Comparison of ENCODE assay signal across 22 cellular contexts in genomic region chr20:47968541-47969310, GRCh38.
DNase-seq lines count a peak whose midpoint lies in the region; ATAC-seq, FAIRE-seq and TF ChIP-seq lines count a peak whose summit lies in the region.
"Had no signal": no experiment of that assay in that cellular context is flagged by ENCODE, and none has a peak within 500 bp of the region (broad histone marks: within the 10 kb centered on the region; RNA-seq: fewer than 3 reads in every experiment).

No MANE protein-coding gene starts in this region.

- intact Hi-C loops in HepG2 (cut with micrococcal nuclease; ENCODE audit: unreplicated experiment), result no loop called here
- intact Hi-C loops in right lobe of liver (cut with DNase I), result no loop called here

- no peak overlapping the region for H2BK15ac ChIP-seq in neuronal stem cell (ENCODE audit: low read length)

- TF ChIP-seq RAD21 in HepG2 (CRISPR knock-in tag; IDR thresholded peaks at IDR 0.05), result no peak
- TF ChIP-seq RAD21 in SK-N-SH (IDR thresholded peaks at IDR 0.05; ENCODE audit: low read length), result no peak

- H3K4me1 ChIP-seq in HepG2 (ENCODE audit: insufficient read depth, low read length) (peaks cover 45% of the 10 kb centered on the region), right lobe of liver (no peaks in the 10 kb centered on the region), DND-41 (ENCODE audit: insufficient read depth, low read length) (peaks cover 27% of the 10 kb centered on the region), neuronal stem cell (ENCODE audit: control insufficient read depth in 2 of 2, insufficient read depth in 1 of 2, low read depth in 1 of 2, low read length in 2 of 2) (peaks cover 10 to 36% of the 10 kb centered on the region in 2 donors), SK-N-SH (ENCODE audit: control insufficient read depth in 1 of 2, insufficient read depth in 2 of 2, low read depth in 1 of 2, low read length in 1 of 2) (peaks cover 0 to 11% of the 10 kb centered on the region in 2 experiments; a peak in 1 of 4 replicates)

- H3K9ac ChIP-seq in HepG2 (ENCODE audit: insufficient read depth, low read depth, low read length), result no peak overlapping the region
- H3K9ac ChIP-seq in DND-41 (ENCODE audit: low read depth, low read length), result no peak overlapping the region
- H3K9ac ChIP-seq in neuronal stem cell (ENCODE audit: low read depth, low read length, poor library complexity), result no peak overlapping the region
- no peak overlapping the region for H3K9ac ChIP-seq in SK-N-SH
- H3K9ac ChIP-seq: BLaER1 treated with 17β-estradiol and CSF1 and Interleukin-3, amounts not matched to agents 10 nM and 100 nM had no signal

- H3K9me3 ChIP-seq in HepG2 (ENCODE audit: low read length), result no peaks in the 10 kb centered on the region
- no peaks in the 10 kb centered on the region for H3K9me3 ChIP-seq in right lobe of liver
- H3K9me3 ChIP-seq in DND-41 (ENCODE audit: insufficient read depth, low read length, severe bottlenecking), result no peaks in the 10 kb centered on the region
- H3K9me3 ChIP-seq in neuronal stem cell (replicated peaks in 1 of 2; ENCODE audit: control insufficient read depth in 2 of 2, insufficient read depth in 1 of 2, low read depth in 1 of 2, low read length in 2 of 2), result no peaks in the 10 kb centered on the region
- no peaks in the 10 kb centered on the region for H3K9me3 ChIP-seq in SK-N-SH
- H3K9me3 ChIP-seq: A549; BLaER1 treated with 17β-estradiol and CSF1 and Interleukin-3, amounts not matched to agents 10 nM and 100 nM; Caco-2 had no signal

- POLR2A ChIA-PET in HepG2 (lab: Yijun Ruan, JAX), result no interaction called here
- POLR2A ChIA-PET in SK-N-SH (lab: Yijun Ruan, JAX), result no interaction called here

- no peak overlapping the region for H4K91ac ChIP-seq in neuronal stem cell (ENCODE audit: low read depth, low read length, poor library complexity)

- no peak overlapping the region for H3K4me3 ChIP-seq in HepG2 (replicated peaks in 1 of 3; ENCODE audit: insufficient read depth in 1 of 3, low read depth in 2 of 3, low read length in 3 of 3)
- no peak overlapping the region for H3K4me3 ChIP-seq in right lobe of liver
- H3K4me3 ChIP-seq in DND-41 (ENCODE audit: low read depth in 1 of 2, low read length in 2 of 2), result no peak overlapping the region
- H3K4me3 ChIP-seq in neuronal stem cell (ENCODE audit: low read length in 2 of 2), result no peak overlapping the region
- no peak overlapping the region for H3K4me3 ChIP-seq in SK-N-SH (ENCODE audit: low read depth in 2 of 2, low read length in 1 of 2)
- H3K4me3 ChIP-seq: A549; BLaER1 treated with 17β-estradiol and CSF1 and Interleukin-3, amounts not matched to agents 10 nM and 100 nM; GM12878 had no signal

- peak overlapping the region; percentile 42 for H3K18ac ChIP-seq in neuronal stem cell (ENCODE audit: low read length)

- TF ChIP-seq EP300 in HepG2 (IDR thresholded peaks at IDR 0.05; ENCODE audit: low read depth in 2 of 2, low read length in 2 of 2) (no peak), HepG2 (CRISPR knock-in tag; IDR thresholded peaks at IDR 0.05; ENCODE audit: borderline replicate concordance) (no peak), SK-N-SH (IDR thresholded peaks at IDR 0.05; ENCODE audit: borderline replicate concordance in 1 of 2, low read depth in 1 of 2, low read length in 1 of 2) (no peak)

- no peaks in the 10 kb centered on the region for H3K79me1 ChIP-seq in neuronal stem cell (ENCODE audit: low read depth, low read length)

- H2AFZ ChIP-seq in HepG2 (ENCODE audit: low read length), result no peak overlapping the region
- H2AFZ ChIP-seq in DND-41 (ENCODE audit: low read depth, low read length), result no peak overlapping the region
- no peak overlapping the region for H2AFZ ChIP-seq in neuronal stem cell (ENCODE audit: low read length)
- no peak overlapping the region for H2AFZ ChIP-seq in SK-N-SH (ENCODE audit: low read depth)

- H2BK12ac ChIP-seq in neuronal stem cell (ENCODE audit: low read length), result no peak overlapping the region

- no peak overlapping the region for H3K4ac ChIP-seq in neuronal stem cell (ENCODE audit: low read length)

- H3F3A ChIP-seq in SK-N-SH (replicated peaks; ENCODE audit: insufficient read depth), result no peaks in the 10 kb centered on the region

- DNase-seq in HepG2 (ENCODE audit: low spot score) (no peak), right lobe of liver (no peak), DND-41 (no peak), neuronal stem cell (ENCODE audit: low spot score) (no peak), kidney glomerular epithelial cell (lab: John Stamatoyannopoulos, UW) (no peak), SK-N-SH (no peak)
- DNase-seq: AML-193; Caco-2; Calu3; CD4-positive, alpha-beta T cell; CD8-positive, alpha-beta T cell; DMS79 treated with DMSO at 0.1 percent for 48 hours; EL; GDM1 had no signal

- no peak for ATAC-seq in HepG2
- no peak for ATAC-seq in right lobe of liver
- ATAC-seq in DND-41 (ENCODE audit: insufficient read depth, low read depth), result no peak
- ATAC-seq: A549; CD8-positive, alpha-beta T cell; GM12878 had no signal

- no peak overlapping the region for H3K14ac ChIP-seq in neuronal stem cell (ENCODE audit: low read length)

- H3K36me3 ChIP-seq in HepG2 (replicated peaks in 1 of 2; ENCODE audit: control insufficient read depth in 1 of 2, insufficient read depth in 2 of 2, low read length in 2 of 2), result no peaks in the 10 kb centered on the region
- no peaks in the 10 kb centered on the region for H3K36me3 ChIP-seq in right lobe of liver
- no peaks in the 10 kb centered on the region for H3K36me3 ChIP-seq in DND-41 (ENCODE audit: insufficient read depth, low read length)
- H3K36me3 ChIP-seq in neuronal stem cell (replicated peaks in 1 of 2; ENCODE audit: control insufficient read depth in 2 of 2, insufficient read depth in 2 of 2, low read length in 2 of 2), result no peaks in the 10 kb centered on the region
- H3K36me3 ChIP-seq in SK-N-SH (replicated peaks in 1 of 2; ENCODE audit: control insufficient read depth in 1 of 2, insufficient read depth in 2 of 2, low read length in 1 of 2), result no peaks in the 10 kb centered on the region
- H3K36me3 ChIP-seq: BLaER1 treated with 17β-estradiol and CSF1 and Interleukin-3, amounts not matched to agents 10 nM and 100 nM had no signal

- TF ChIP-seq POLR2A in HepG2 (IDR thresholded peaks at IDR 0.05; ENCODE audit: insufficient read depth in 1 of 2, low read depth in 2 of 2, low read length in 2 of 2) (no peak), right lobe of liver (IDR thresholded peaks at IDR 0.05) (no peak)

- H3K9me2 ChIP-seq in SK-N-SH, result no peaks in the 10 kb centered on the region

- peak overlapping the region; percentile 56 for H2AK5ac ChIP-seq in neuronal stem cell (ENCODE audit: low read depth, low read length)

- no peak for FAIRE-seq in HepG2 (lab: Jason Lieb, UNC)
- FAIRE-seq: A549, D721Med, GM12878, GM12892, GM18507 had no signal

- no TSS peak for BruUV-seq in HepG2 (replicated peaks; lab: Mats Ljungman, UMichigan)

- WGBS in HepG2 (ENCODE audit: low lambda C conversion rate), result 93% methylated on average over 28 of the region's 31 CpGs
- WGBS in right lobe of liver (ENCODE audit: insufficient coverage, low coverage, low lambda C conversion rate, missing lambda C conversion rate), result 85% methylated on average over 11 of the region's 31 CpGs
- WGBS in neuronal stem cell (ENCODE audit: extremely low coverage in 2 of 2, insufficient read length in 2 of 2, insufficient replicate concordance in 1 of 2), 2 donors, result no CpG with 5 or more reads among the region's 31 CpGs
- 69% methylated on average over 8 of the region's 31 CpGs for WGBS in SK-N-SH (ENCODE audit: low lambda C conversion rate)

- H3K79me2 ChIP-seq in HepG2 (ENCODE audit: insufficient read depth, low read length) (no peaks in the 10 kb centered on the region), DND-41 (ENCODE audit: insufficient read depth, low read length) (no peaks in the 10 kb centered on the region), SK-N-SH (ENCODE audit: insufficient read depth) (no peaks in the 10 kb centered on the region)

- no peak overlapping the region for H4K8ac ChIP-seq in neuronal stem cell (ENCODE audit: low read depth, low read length)

- H2BK120ac ChIP-seq in neuronal stem cell (ENCODE audit: low read depth, low read length), result no peak overlapping the region

- CTCF ChIA-PET in HepG2 (lab: Yijun Ruan, JAX; ENCODE audit: low intra/inter-chr PET ratio, low total read pairs), result no interaction called here
- CTCF ChIA-PET in SK-N-SH (lab: Yijun Ruan, JAX), result interaction anchor here (0.7 to 3.0 kb wide), 6 partner anchors 8 to 652 kb away, joined by 3 to 12 read pairs (median 3); no protein-coding TSS in a partner anchor

- no peak overlapping the region for H2BK5ac ChIP-seq in neuronal stem cell (ENCODE audit: low read length)

- H3K27ac ChIP-seq in HepG2 (ENCODE audit: extremely low read length, insufficient read depth, low read length) (no peak overlapping the region), right lobe of liver (no peak overlapping the region), DND-41 (ENCODE audit: low read length) (peak overlapping the region; percentile 69), neuronal stem cell (replicated peaks; ENCODE audit: low read length) (no peak overlapping the region), SK-N-SH (ENCODE audit: low read depth in 2 of 2, low read length in 1 of 2) (no peak overlapping the region)
- H3K27ac ChIP-seq: 22Rv1; A549; BLaER1 treated with 17β-estradiol and CSF1 and Interleukin-3, amounts not matched to agents 10 nM and 100 nM; C4-2B had no signal

- H3K27me3 ChIP-seq in HepG2 (ENCODE audit: control insufficient read depth in 1 of 2, insufficient read depth in 2 of 2, low read length in 2 of 2) (peaks cover 0 to 5% of the 10 kb centered on the region in 2 experiments; a peak in 2 of 5 replicates), right lobe of liver (no peaks in the 10 kb centered on the region), DND-41 (ENCODE audit: insufficient read depth, low read length, poor library complexity) (no peaks in the 10 kb centered on the region), neuronal stem cell (ENCODE audit: control insufficient read depth in 3 of 3, insufficient read depth in 3 of 3, low read depth in 1 of 3, low read length in 3 of 3) (peaks cover 0 to 2% (median 0%) of the 10 kb centered on the region in 3 experiments), SK-N-SH (ENCODE audit: insufficient read depth) (no peaks in the 10 kb centered on the region)
- H3K27me3 ChIP-seq: BLaER1 treated with 17β-estradiol and CSF1 and Interleukin-3, amounts not matched to agents 10 nM and 100 nM had no signal

- no peak overlapping the region for H3K4me2 ChIP-seq in HepG2 (ENCODE audit: low read depth, low read length)
- no peak overlapping the region for H3K4me2 ChIP-seq in DND-41 (ENCODE audit: insufficient read depth, low read length)
- no peak overlapping the region for H3K4me2 ChIP-seq in neuronal stem cell (ENCODE audit: insufficient read depth, low read length, poor library complexity, severe bottlenecking)
- no peak overlapping the region for H3K4me2 ChIP-seq in SK-N-SH
- H3K4me2 ChIP-seq: A549 had no signal

- peak overlapping the region; percentile 58 for H3K23ac ChIP-seq in neuronal stem cell (ENCODE audit: low read depth, low read length, poor library complexity)

- H4K20me1 ChIP-seq in HepG2 (ENCODE audit: insufficient read depth, low read length) (no peaks in the 10 kb centered on the region), DND-41 (ENCODE audit: insufficient read depth, low read length) (no peaks in the 10 kb centered on the region), SK-N-SH (ENCODE audit: insufficient read depth) (no peaks in the 10 kb centered on the region)
- H4K20me1 ChIP-seq: BLaER1 treated with 17β-estradiol and CSF1 and Interleukin-3, amounts not matched to agents 10 nM and 100 nM had no signal

- TF ChIP-seq CTCF in HepG2 (CRISPR knock-in tag; IDR thresholded peaks at IDR 0.05) (no peak), right lobe of liver (IDR thresholded peaks at IDR 0.05) (no peak), DND-41 (IDR thresholded peaks at IDR 0.05; ENCODE audit: borderline replicate concordance, extremely low read depth, low read length, poor library complexity, severe bottlenecking) (no peak), SK-N-SH (IDR thresholded peaks at IDR 0.05) (no peak)

- in situ Hi-C loops in HepG2 (cut with HindIII; ENCODE audit: extremely low pct_ligation_motif_present, low pct_unique_long_range_greater_than_20kb), result no loop called here
